In genomic region chr1:94854458-94855306, GRCh38 we compare ENCODE assay signal across 8 cellular contexts. TPM values are rescaled to one million over a fixed set of nuclear protein-coding genes. Genes with fewer than 3 reads are reported as not detected.
DNase-seq lines count a peak whose midpoint lies in the region; ATAC-seq lines count a peak whose summit lies in the region.

No MANE protein-coding gene starts in this region.

- CTCF ChIA-PET in activated CD4-positive, alpha-beta memory T cell treated with anti-CD3 and anti-CD28 coated beads for 36 hours (lab: Charles Lee): interaction anchor here (0.6 to 7.7 kb wide), 48 partner anchors 8 to 1377 kb away, joined by 3 to 180 read pairs (median 4); partner anchors contain the start of genes ALG14, RWDD3 and TLCD4

- DNase-seq in CD1c-positive myeloid dendritic cell (ENCODE audit: extremely low spot score) (peak; percentile 84), NCI-H526 treated with DMSO at 0.1 percent for 48 hours (lab: John Stamatoyannopoulos, UW) (peak; percentile 77), medulla oblongata (ENCODE audit: extremely low spot score) (peak; percentile 96)
- peak; percentile 86 for DNase-seq in activated CD4-positive, alpha-beta memory T cell treated with anti-CD3 and anti-CD28 coated beads for 36 hours
- DNase-seq in effector memory CD8-positive, alpha-beta T cell: peak; percentile 63 to 66 (median 66)
- peak; percentile 45 to 61 (median 52) for DNase-seq in stimulated activated CD4-positive, alpha-beta T cell treated with anti-CD3 and anti-CD28 coated beads, TNF-alpha, amount 100 ng/mL, for 4 hours (ENCODE audit: low read depth in 3 of 3)

- no peaks in the 10 kb centered on the region for H3K4me1 Mint-ChIP-seq in activated CD4-positive, alpha-beta memory T cell treated with anti-CD3 and anti-CD28 coated beads for 36 hours (ENCODE audit: low read depth)
- H3K4me1 Mint-ChIP-seq in effector memory CD8-positive, alpha-beta T cell (ENCODE audit: low read depth in 2 of 2): no peaks in the 10 kb centered on the region

- peaks cover 1% of the 10 kb centered on the region for H3K27me3 Mint-ChIP-seq in activated CD4-positive, alpha-beta memory T cell treated with anti-CD3 and anti-CD28 coated beads for 36 hours
- H3K27me3 Mint-ChIP-seq in effector memory CD8-positive, alpha-beta T cell: peaks cover 6 to 14% of the 10 kb centered on the region in 2 donors

- H3K4me3 Mint-ChIP-seq in activated CD4-positive, alpha-beta memory T cell treated with anti-CD3 and anti-CD28 coated beads for 36 hours: no peak overlapping the region
- H3K4me3 Mint-ChIP-seq in effector memory CD8-positive, alpha-beta T cell: no peak overlapping the region

- H3K36me3 Mint-ChIP-seq in activated CD4-positive, alpha-beta memory T cell treated with anti-CD3 and anti-CD28 coated beads for 36 hours: no peaks in the 10 kb centered on the region
- no peaks in the 10 kb centered on the region for H3K36me3 Mint-ChIP-seq in effector memory CD8-positive, alpha-beta T cell (ENCODE audit: insufficient read depth)

- peak; percentile 100 for ATAC-seq in GM19395 (IDR thresholded peaks at IDR 0.05; ENCODE audit: unreplicated experiment)
- peak; percentile 99 for ATAC-seq in HG03521 (IDR thresholded peaks at IDR 0.05; ENCODE audit: unreplicated experiment)
- ATAC-seq in effector memory CD8-positive, alpha-beta T cell (replicated peaks): peak; percentile 97

- H3K9me3 Mint-ChIP-seq in activated CD4-positive, alpha-beta memory T cell treated with anti-CD3 and anti-CD28 coated beads for 36 hours: no peaks in the 10 kb centered on the region
- no peaks in the 10 kb centered on the region for H3K9me3 Mint-ChIP-seq in effector memory CD8-positive, alpha-beta T cell

- POLR2A ChIA-PET in activated CD4-positive, alpha-beta memory T cell treated with anti-CD3 and anti-CD28 coated beads for 36 hours (lab: Charles Lee): no interaction called here

- intact Hi-C loops in activated CD4-positive, alpha-beta memory T cell treated with anti-CD3 and anti-CD28 coated beads for 36 hours (cut with micrococcal nuclease): loop anchor here (1.0 to 2.0 kb wide), 3 partner anchors 189 to 380 kb away; partner anchors contain the start of genes RWDD3 and TLCD4

- H3K27ac Mint-ChIP-seq in activated CD4-positive, alpha-beta memory T cell treated with anti-CD3 and anti-CD28 coated beads for 36 hours: no peak overlapping the region
- no peak overlapping the region for H3K27ac Mint-ChIP-seq in effector memory CD8-positive, alpha-beta T cell

RNA-seq across cellular contexts. Expression of gene SLC44A3, which starts 34.5 kb away (rescaled TPM):
- under 1 TPM; 0.10 to 0.21 TPM for total RNA-seq in activated CD4-positive, alpha-beta memory T cell treated with anti-CD3 and anti-CD28 coated beads for 36 hours

Comparison
In these comparisons a context has a peak if more than half of its experiments do, and no peak if none do; other contexts are left out.
1. Peak in every context shown above with its lines: DNase-seq and ATAC-seq.